Comparison of ENCODE assay signal across 8 cellular contexts in genomic region chr6:40328376-40328987, GRCh38.
A peak's percentile ranks its signal among the peaks of the same experiment; 100 is the strongest.
DNase-seq lines count a peak whose midpoint lies in the region; ATAC-seq and TF ChIP-seq lines count a peak whose summit lies in the region.

No MANE protein-coding gene starts in this region.

- H3K36me3 Mint-ChIP-seq in activated CD4-positive, alpha-beta memory T cell treated with anti-CD3 and anti-CD28 coated beads, Interleukin-2, amount 10 ng/mL, durations not matched to agents 7 days and 5 days (ENCODE audit: low read depth) = no peaks in the 10 kb centered on the region

- POLR2A ChIA-PET in GM10248 (lab: Yijun Ruan, JAX) = no interaction called here
- POLR2A ChIA-PET in activated CD4-positive, alpha-beta memory T cell treated with anti-CD3 and anti-CD28 coated beads, Interleukin-2, amount 10 ng/mL, durations not matched to agents 7 days and 5 days (lab: Charles Lee) = no interaction called here

- WGBS in tibial nerve, 2 donors = 48 to 51% methylated on average over 12 of the region's 12 CpGs

- CTCF ChIA-PET in GM10248 (lab: Yijun Ruan, JAX) = interaction anchor here (1.0 to 1.4 kb wide), 3 partner anchors 9 to 21 kb away, joined by 3 read pairs; no protein-coding TSS in a partner anchor
- CTCF ChIA-PET in activated CD4-positive, alpha-beta memory T cell treated with anti-CD3 and anti-CD28 coated beads, Interleukin-2, amount 10 ng/mL, durations not matched to agents 7 days and 5 days (lab: Charles Lee) = interaction anchor here (0.8 to 2.3 kb wide), 5 partner anchors 14 to 583 kb away, joined by 3 to 11 read pairs (median 4); partner anchors contain the start of gene LRFN2

- H3K27me3 ChIP-seq in foreskin keratinocyte (peaks cover 36% of the 10 kb centered on the region), tibial nerve (peaks cover 0 to 8% of the 10 kb centered on the region in 2 donors)

- peak; percentile 55 for TF ChIP-seq CTCF in GM10248 (IDR thresholded peaks at IDR 0.05; ENCODE audit: control extremely low read depth, extremely low read depth, low read depth, missing control alignments)
- TF ChIP-seq CTCF in foreskin keratinocyte (conservative IDR thresholded peaks at IDR 0.05) = peak; percentile 94
- peak in 1 of 5 experiments; percentile 9 for TF ChIP-seq CTCF in tibial nerve (IDR thresholded peaks at IDR 0.05)

- no peaks in the 10 kb centered on the region for H3K9me3 Mint-ChIP-seq in activated CD4-positive, alpha-beta memory T cell treated with anti-CD3 and anti-CD28 coated beads, Interleukin-2, amount 10 ng/mL, durations not matched to agents 7 days and 5 days

- H3K27ac ChIP-seq in foreskin keratinocyte (no peak overlapping the region), tibial nerve (no peak overlapping the region)

- no peaks in the 10 kb centered on the region for H3K9me3 ChIP-seq in tibial nerve

- peak; percentile 88 for ATAC-seq in foreskin keratinocyte
- no peak for ATAC-seq in HG03439 (IDR thresholded peaks at IDR 0.05; ENCODE audit: unreplicated experiment)

- H3K4me3 ChIP-seq in tibial nerve = no peak overlapping the region

- no peak overlapping the region for H3K4me3 Mint-ChIP-seq in activated CD4-positive, alpha-beta memory T cell treated with anti-CD3 and anti-CD28 coated beads, Interleukin-2, amount 10 ng/mL, durations not matched to agents 7 days and 5 days

- H3K4me1 Mint-ChIP-seq in activated CD4-positive, alpha-beta memory T cell treated with anti-CD3 and anti-CD28 coated beads, Interleukin-2, amount 10 ng/mL, durations not matched to agents 7 days and 5 days = no peaks in the 10 kb centered on the region

- TF ChIP-seq EP300 in tibial nerve (IDR thresholded peaks at IDR 0.05) = no peak

- no peak overlapping the region for H3K27ac Mint-ChIP-seq in activated CD4-positive, alpha-beta memory T cell treated with anti-CD3 and anti-CD28 coated beads, Interleukin-2, amount 10 ng/mL, durations not matched to agents 7 days and 5 days

- H3K36me3 ChIP-seq in tibial nerve = no peaks in the 10 kb centered on the region

- TF ChIP-seq POLR2A in tibial nerve (IDR thresholded peaks at IDR 0.05) = no peak

- peaks cover 5% of the 10 kb centered on the region for H3K27me3 Mint-ChIP-seq in activated CD4-positive, alpha-beta memory T cell treated with anti-CD3 and anti-CD28 coated beads, Interleukin-2, amount 10 ng/mL, durations not matched to agents 7 days and 5 days

- H3K4me1 ChIP-seq in foreskin keratinocyte (no peaks in the 10 kb centered on the region), tibial nerve (peaks cover 0 to 3% (median 0%) of the 10 kb centered on the region in 4 donors)

- DNase-seq in GM10248 (ENCODE audit: extremely low spot score) (no peak), NCI-H128 (lab: John Stamatoyannopoulos, UW; ENCODE audit: unreplicated experiment) (peak; percentile 51), foreskin keratinocyte (peak; percentile 12 to 48), tibial nerve (ENCODE audit: low spot score in 2 of 2) (no peak)
- peak; percentile 31 for DNase-seq in activated CD4-positive, alpha-beta memory T cell treated with anti-CD3 and anti-CD28 coated beads, Interleukin-2, amount 10 ng/mL, durations not matched to agents 7 days and 5 days
- peak; percentile 17 for DNase-seq in stimulated activated CD4-positive, alpha-beta T cell treated with anti-CD3 and anti-CD28 coated beads, Interleukin-12 subunit alpha, Interleukin-12 subunit beta, amount 100 ng/mL, for 4 hours
- no peak for DNase-seq in activated CD4-positive, CD25-positive, alpha-beta regulatory T cell treated with anti-CD3 and anti-CD28 coated beads, Interleukin-2, amount 50 U/mL, for 72 hours

Comparison
In these comparisons a context has a peak if more than half of its experiments do, and no peak if none do; other contexts are left out.
1. DNase-seq: peak in NCI-H128 (single experiment), activated CD4-positive, alpha-beta memory T cell treated with anti-CD3 and anti-CD28 coated beads, Interleukin-2, amount 10 ng/mL, durations not matched to agents 7 days and 5 days (single experiment), foreskin keratinocyte (2 of 2) and stimulated activated CD4-positive, alpha-beta T cell treated with anti-CD3 and anti-CD28 coated beads, Interleukin-12 subunit alpha, Interleukin-12 subunit beta, amount 100 ng/mL, for 4 hours (single experiment); none in GM10248 (single experiment), activated CD4-positive, CD25-positive, alpha-beta regulatory T cell treated with anti-CD3 and anti-CD28 coated beads, Interleukin-2, amount 50 U/mL, for 72 hours (single experiment) and tibial nerve (0 of 2).